ENCODE assay signal across 8 cellular contexts in genomic region chr1:55215194-55216021, GRCh38. TPM values are rescaled to one million over a fixed set of nuclear protein-coding genes. Genes with fewer than 3 reads are reported as not detected.
DNase-seq lines count a peak whose midpoint lies in the region; ATAC-seq and TF ChIP-seq lines count a peak whose summit lies in the region.

Gene USP24 (minus strand): TSS chr1:55215364. CDS start chr1:55215113, 251 bp downstream.

- H3K9me3 ChIP-seq in SK-N-MC (ENCODE audit: low read depth, low read length), result no peaks in the 10 kb centered on the region
- no peaks in the 10 kb centered on the region for H3K9me3 ChIP-seq in testis

- peak within 1 kb of the TSS; percentile 98 for H3K9ac ChIP-seq in SK-N-MC (ENCODE audit: insufficient read length)

- H3K4me1 ChIP-seq in testis, result peaks cover 36% of the 10 kb centered on the region

- WGBS in testis, 2 donors, result 0 to 2% methylated on average over 11 to 71 of the region's 96 CpGs

- TF ChIP-seq CTCF in omental fat pad (IDR thresholded peaks at IDR 0.05), result no peak
- TF ChIP-seq CTCF in testis (IDR thresholded peaks at IDR 0.05), result no peak

- H3K27ac ChIP-seq in SK-N-MC (peak within 1 kb of the TSS; percentile 85), testis (peak within 1 kb of the TSS; percentile 98 to 99)

- H3K27me3 ChIP-seq in testis, result no peaks in the 10 kb centered on the region

- no peak for TF ChIP-seq POLR2A in testis (IDR thresholded peaks at IDR 0.05)

- H3K36me3 ChIP-seq in SK-N-MC (ENCODE audit: insufficient read depth, low read length) (peaks cover 4% of the 10 kb centered on the region; the same call in 1 of the 2 replicates), testis (ENCODE audit: low read depth, missing control alignments) (no peaks in the 10 kb centered on the region)

- H3K4me3 ChIP-seq in SK-N-MC (peak within 1 kb of the TSS; percentile 97), testis (peak within 1 kb of the TSS; percentile 86 to 93)

- in situ Hi-C loops in G401 (cut with HindIII; ENCODE audit: low sequenced_read_pairs), result no loop called here

- intact Hi-C loops in testis (cut with DNase I; ENCODE audit: low total_unique reads), result no loop called here

- DNase-seq in G401 (ENCODE audit: low spot score) (peak; percentile 77), GOT3 (lab: John Stamatoyannopoulos, UW) (peak; percentile 40), LHCN-M2 (ENCODE audit: low read depth) (peak; percentile 63), SK-N-MC (ENCODE audit: low read depth, low spot score) (no peak), glomerular endothelial cell (ENCODE audit: extremely low read depth, low read depth, low spot score) (no peak), omental fat pad (ENCODE audit: low spot score) (peak; percentile 43), testis (peak; percentile 78)
- peak; percentile 83 for DNase-seq in activated naive CD4-positive, alpha-beta T cell treated with anti-CD3 and anti-CD28 coated beads, Interleukin-2, amount 50 U/mL, for 16 hours

- peak; percentile 81 for ATAC-seq in omental fat pad (ENCODE audit: low FRiP score)

RNA-seq across cellular contexts. Expression of gene USP24, which starts in this region (rescaled TPM):
- 14.3 and 20.8 TPM in 2 replicates for total RNA-seq in G401 (2014; rRNA removed; shearing (Covaris generic))
- total RNA-seq in LHCN-M2 (2014; rRNA removed) (21.4 and 23.7 TPM in 2 replicates), glomerular endothelial cell (23.5 and 28.2 TPM in 2 replicates), omental fat pad (10 to 100 TPM; 42.7 to 77.1 (median 64.8) TPM), testis (10 to 100 TPM; 50.3 to 50.9 TPM)
- polyA plus RNA-seq in LHCN-M2 (2012), result 6.7 TPM
- 20.2 TPM for polyA plus RNA-seq in testis (ENCODE audit: insufficient read depth, low read depth, low replicate concordance)

Comparison
In these comparisons a context has a peak if more than half of its experiments do, and no peak if none do; other contexts are left out.
1. DNase-seq: peak in G401 (single experiment), GOT3 (single experiment), LHCN-M2 (single experiment), activated naive CD4-positive, alpha-beta T cell treated with anti-CD3 and anti-CD28 coated beads, Interleukin-2, amount 50 U/mL, for 16 hours (single experiment), omental fat pad (single experiment) and testis (single experiment); none in SK-N-MC (single experiment) and glomerular endothelial cell (single experiment).